9 cellular contexts compared by ENCODE assay signal in genomic region chr3:99846472-99846871, GRCh38. TPM values are rescaled to one million over a fixed set of nuclear protein-coding genes. Genes with fewer than 3 reads are reported as not detected.
DNase-seq lines count a peak whose midpoint lies in the region; ATAC-seq and TF ChIP-seq lines count a peak whose summit lies in the region.
"Had no signal": no experiment of that assay in that cellular context is flagged by ENCODE, and none has a peak within 500 bp of the region (broad histone marks: within the 10 kb centered on the region; RNA-seq: fewer than 3 reads in every experiment).

No MANE protein-coding gene starts in this region.

- H3K9ac ChIP-seq in SK-N-SH = no peak overlapping the region

- DNase-seq in SK-N-SH = no peak
- peak; percentile 82 for DNase-seq in choroid plexus epithelial cell (ENCODE audit: low read depth)
- DNase-seq in right lobe of liver = no peak
- peak in 1 of 2 donors; percentile 32 for DNase-seq in uterus
- no peak for DNase-seq in pons (ENCODE audit: low spot score)
- no peak for DNase-seq in NCI-H187 treated with DMSO at 0.1 percent for 48 hours (lab: John Stamatoyannopoulos, UW)
- no peak for DNase-seq in activated naive CD4-positive, alpha-beta T cell treated with Interleukin-2 at 50 U/mL for 16 hours

- H3K4me2 ChIP-seq in SK-N-SH = no peak overlapping the region

- CTCF ChIA-PET in SK-N-SH (lab: Yijun Ruan, JAX) = interaction anchor here (0.9 to 2.2 kb wide), 6 partner anchors 13 to 408 kb away, joined by 3 to 9 read pairs (median 6); no protein-coding TSS in a partner anchor

- WGBS in SK-N-SH (ENCODE audit: low lambda C conversion rate) = 90% methylated on average over 3 of the region's 3 CpGs
- WGBS in right lobe of liver (ENCODE audit: insufficient coverage, low coverage, low lambda C conversion rate, missing lambda C conversion rate) = 13% methylated on average over 3 of the region's 3 CpGs

- H3K79me2 ChIP-seq in SK-N-SH (ENCODE audit: insufficient read depth) = peaks cover 47% of the 10 kb centered on the region

- H3K9me2 ChIP-seq in SK-N-SH = no peaks in the 10 kb centered on the region

- POLR2A ChIA-PET in SK-N-SH (lab: Yijun Ruan, JAX) = no interaction called here

- TF ChIP-seq CTCF in SK-N-SH (IDR thresholded peaks at IDR 0.05) (no peak), choroid plexus epithelial cell (conservative IDR thresholded peaks at IDR 0.05; ENCODE audit: low read depth, low read length) (no peak), right lobe of liver (IDR thresholded peaks at IDR 0.05) (no peak), uterus (IDR thresholded peaks at IDR 0.05) (no peak)

- H3K36me3 ChIP-seq in SK-N-SH (replicated peaks in 1 of 2; ENCODE audit: control insufficient read depth in 1 of 2, insufficient read depth in 2 of 2, low read length in 1 of 2) (peaks cover 22 to 39% of the 10 kb centered on the region in 2 experiments), right lobe of liver (no peaks in the 10 kb centered on the region), uterus (no peaks in the 10 kb centered on the region)

- no peaks in the 10 kb centered on the region for H4K20me1 ChIP-seq in SK-N-SH (ENCODE audit: insufficient read depth)

- intact Hi-C loops in right lobe of liver (cut with DNase I) (no loop called here), uterus (cut with DNase I; ENCODE audit: low total_unique reads) (no loop called here)

- no peak for TF ChIP-seq EP300 in SK-N-SH (IDR thresholded peaks at IDR 0.05; ENCODE audit: borderline replicate concordance in 1 of 2, low read depth in 1 of 2, low read length in 1 of 2)

- H3F3A ChIP-seq in SK-N-SH (replicated peaks; ENCODE audit: insufficient read depth) = peaks cover 15% of the 10 kb centered on the region

- no peak overlapping the region for H2AFZ ChIP-seq in SK-N-SH (ENCODE audit: low read depth)

- H3K27me3 ChIP-seq in SK-N-SH (ENCODE audit: insufficient read depth) (no peaks in the 10 kb centered on the region), right lobe of liver (no peaks in the 10 kb centered on the region), uterus (no peaks in the 10 kb centered on the region)

- peaks cover 4 to 7% of the 10 kb centered on the region in 2 experiments; a peak in 2 of 4 replicates for H3K4me1 ChIP-seq in SK-N-SH (ENCODE audit: control insufficient read depth in 1 of 2, insufficient read depth in 2 of 2, low read depth in 1 of 2, low read length in 1 of 2)
- H3K4me1 ChIP-seq in right lobe of liver = peaks cover 0 to 5% (median 0%) of the 10 kb centered on the region in 4 donors
- H3K4me1 ChIP-seq in uterus = peaks cover 5 to 6% of the 10 kb centered on the region in 2 donors

- no peaks in the 10 kb centered on the region for H3K9me3 ChIP-seq in SK-N-SH
- no peaks in the 10 kb centered on the region for H3K9me3 ChIP-seq in right lobe of liver
- no peaks in the 10 kb centered on the region for H3K9me3 ChIP-seq in uterus

- H3K27ac ChIP-seq in SK-N-SH (ENCODE audit: low read depth in 2 of 2, low read length in 1 of 2) (no peak overlapping the region), right lobe of liver (peak overlapping the region in 2 of 3 donors; percentile 18 to 22), uterus (peak overlapping the region; percentile 80 to 87)
- H3K27ac ChIP-seq: RWPE1 had no signal

- TF ChIP-seq POLR2A in right lobe of liver (IDR thresholded peaks at IDR 0.05) = no peak
- no peak for TF ChIP-seq POLR2A in uterus (IDR thresholded peaks at IDR 0.05)

- H3K4me3 ChIP-seq in SK-N-SH (ENCODE audit: low read depth in 2 of 2, low read length in 1 of 2) (no peak overlapping the region), choroid plexus epithelial cell (ENCODE audit: low read depth, low read length) (no peak overlapping the region), right lobe of liver (no peak overlapping the region), uterus (no peak overlapping the region)

- no peak for TF ChIP-seq RAD21 in SK-N-SH (IDR thresholded peaks at IDR 0.05; ENCODE audit: low read length)

- ATAC-seq in SK-N-SH treated with all-trans-retinoic acid at 6 μM for 48 hours = no peak
- ATAC-seq in right lobe of liver = peak; percentile 61 to 93 (median 80)

TF ChIP-seq in SK-N-SH treated with all-trans-retinoic acid at 6 μM for 48 hours, 23 proteins besides CTCF, POLR2A, EP300 and RAD21:
- TF ChIP-seq ZNF70 (CRISPR knock-in tag; IDR thresholded peaks at IDR 0.05) (no peak), CREB5 (CRISPR knock-in tag; IDR thresholded peaks at IDR 0.05; ENCODE audit: low read depth) (no peak), ISL1 (CRISPR knock-in tag; IDR thresholded peaks at IDR 0.05) (0 out of 2 replicates have a peak, but pooled peaks have one; percentile 31)

TF ChIP-seq in SK-N-SH, 30 proteins besides CTCF, POLR2A, EP300 and RAD21:
- TF ChIP-seq MAX (IDR thresholded peaks at IDR 0.05; ENCODE audit: low read depth) (no peak), FOSL2 (IDR thresholded peaks at IDR 0.05; ENCODE audit: borderline replicate concordance, low read depth) (no peak), MEF2A (IDR thresholded peaks at IDR 0.05; ENCODE audit: borderline replicate concordance, low read depth) (no peak), EZH2phosphoT487 (IDR thresholded peaks at IDR 0.05; ENCODE audit: borderline replicate concordance, low read depth) (no peak), REST (IDR thresholded peaks at IDR 0.05; ENCODE audit: low read depth, low read length) (no peak), RCOR1 (IDR thresholded peaks at IDR 0.05; ENCODE audit: low read length) (no peak), FOXJ3 (CRISPR knock-in tag; IDR thresholded peaks at IDR 0.05) (no peak), ELF1 (IDR thresholded peaks at IDR 0.05) (no peak), JUND (IDR thresholded peaks at IDR 0.05) (no peak), TAF1 (IDR thresholded peaks at IDR 0.05; ENCODE audit: borderline replicate concordance, low read depth, low read length) (no peak), NRF1 (IDR thresholded peaks at IDR 0.05; ENCODE audit: low read depth, low read length) (no peak), TCF12 (IDR thresholded peaks at IDR 0.05) (no peak)
- TF ChIP-seq, protein P1, sequence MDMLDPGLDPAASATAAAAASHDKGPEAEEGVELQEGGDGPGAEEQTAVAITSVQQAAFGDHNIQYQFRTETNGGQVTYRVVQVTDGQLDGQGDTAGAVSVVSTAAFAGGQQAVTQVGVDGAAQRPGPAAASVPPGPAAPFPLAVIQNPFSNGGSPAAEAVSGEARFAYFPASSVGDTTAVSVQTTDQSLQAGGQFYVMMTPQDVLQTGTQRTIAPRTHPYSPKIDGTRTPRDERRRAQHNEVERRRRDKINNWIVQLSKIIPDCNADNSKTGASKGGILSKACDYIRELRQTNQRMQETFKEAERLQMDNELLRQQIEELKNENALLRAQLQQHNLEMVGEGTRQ (IDR thresholded peaks at IDR 0.05; ENCODE audit: borderline replicate concordance, low read depth, low read length) = no peak

RNA-seq across cellular contexts. Expression of gene CMSS1, which starts 28.8 kb away (rescaled TPM):
- polyA plus RNA-seq in SK-N-SH (2012; rRNA removed) = 9.1 and 9.2 TPM in 2 replicates
- 14.6 and 20.5 TPM in 2 replicates for polyA plus RNA-seq in SK-N-SH (2012; cell fraction: cytosol; rRNA removed)
- 1.9 and 5.4 TPM in 2 replicates for polyA plus RNA-seq in SK-N-SH (2012; cell fraction: nucleus; rRNA removed)
- 10 to 100 TPM; 10.1 to 14.6 (median 11.6) TPM for total RNA-seq in right lobe of liver
- 10 to 100 TPM in 3 of 4 donors, 1 to 10 TPM in 1; 1.8 to 41.2 (median 17.0) TPM for total RNA-seq in uterus

Comparison
In these comparisons a context has a peak if more than half of its experiments do, and no peak if none do; other contexts are left out.
1. H3K27ac ChIP-seq: peak in right lobe of liver (2 of 3) and uterus (2 of 2); none in SK-N-SH (0 of 2).